ENCODE assay signal across 8 cellular contexts in genomic region chr1:2584822-2585317, GRCh38. TPM values are rescaled to one million over a fixed set of nuclear protein-coding genes. Genes with fewer than 3 reads are reported as not detected.
DNase-seq lines count a peak whose midpoint lies in the region; ATAC-seq lines count a peak whose summit lies in the region.

No MANE protein-coding gene starts in this region.

- no peaks in the 10 kb centered on the region for H3K36me3 ChIP-seq in HAP-1 (replicated peaks)

- H3K4me1 ChIP-seq in HAP-1: peaks cover 2% of the 10 kb centered on the region; the same call in 1 of the 2 replicates

- H3K4me1 Mint-ChIP-seq in stimulated activated naive B cell treated with anti-CD40 and anti-IgM and Interleukin-4, amounts not matched to agents 10 μg/mL and 1 μg/mL and 100 μg/mL, for 72 hours: peaks cover 38 to 69% of the 10 kb centered on the region in 2 donors

- DNase-seq in HAP-1 (ENCODE audit: low spot score in 2 of 2) (no peak), inferior parietal cortex (ENCODE audit: extremely low spot score) (peak; percentile 6), NCI-H1092 (lab: John Stamatoyannopoulos, UW) (no peak)
- DNase-seq in activated naive CD4-positive, alpha-beta T cell treated with anti-CD3 and anti-CD28 coated beads, Interleukin-2, amount 50 U/mL, for 72 hours (ENCODE audit: low spot score in 2 of 2): no peak
- DNase-seq in stimulated activated naive B cell treated with anti-CD40 and anti-IgM and Interleukin-4, amounts not matched to agents 10 μg/mL and 1 μg/mL and 100 μg/mL, for 72 hours: no peak

- peaks cover 11% of the 10 kb centered on the region; the same call in 1 of the 2 replicates for H3K27me3 ChIP-seq in HAP-1 (ENCODE audit: low read depth)

- H3K36me3 Mint-ChIP-seq in activated naive CD4-positive, alpha-beta T cell treated with anti-CD3 and anti-CD28 coated beads, Interleukin-2, amount 50 U/mL, for 72 hours: peaks cover 6 to 12% of the 10 kb centered on the region in 2 donors
- H3K36me3 Mint-ChIP-seq in stimulated activated naive B cell treated with anti-CD40 and anti-IgM and Interleukin-4, amounts not matched to agents 10 μg/mL and 1 μg/mL and 100 μg/mL, for 72 hours: peaks cover 5 to 20% of the 10 kb centered on the region in 2 donors

- H3K9me3 ChIP-seq in HAP-1: no peaks in the 10 kb centered on the region

- H3K4me3 Mint-ChIP-seq in stimulated activated naive B cell treated with anti-CD40 and anti-IgM and Interleukin-4, amounts not matched to agents 10 μg/mL and 1 μg/mL and 100 μg/mL, for 72 hours: peak overlapping the region; percentile 89 to 92

- ATAC-seq in activated naive CD4-positive, alpha-beta T cell treated with anti-CD3 and anti-CD28 coated beads, Interleukin-2, amount 50 U/mL, for 72 hours: no peak
- ATAC-seq in stimulated activated naive B cell treated with anti-CD40 and anti-IgM and Interleukin-4, amounts not matched to agents 10 μg/mL and 1 μg/mL and 100 μg/mL, for 72 hours (replicated peaks): no peak
- ATAC-seq in HG02763 (IDR thresholded peaks at IDR 0.05; ENCODE audit: unreplicated experiment): no peak
- ATAC-seq in HG03196 (IDR thresholded peaks at IDR 0.05; ENCODE audit: unreplicated experiment): no peak
- no peak for ATAC-seq in GM19455 (IDR thresholded peaks at IDR 0.05; ENCODE audit: unreplicated experiment)

- peaks cover 0 to 5% of the 10 kb centered on the region in 2 donors for H3K9me3 Mint-ChIP-seq in activated naive CD4-positive, alpha-beta T cell treated with anti-CD3 and anti-CD28 coated beads, Interleukin-2, amount 50 U/mL, for 72 hours
- peaks cover 0 to under 1% of the 10 kb centered on the region in 2 donors for H3K9me3 Mint-ChIP-seq in stimulated activated naive B cell treated with anti-CD40 and anti-IgM and Interleukin-4, amounts not matched to agents 10 μg/mL and 1 μg/mL and 100 μg/mL, for 72 hours

- in situ Hi-C loops in HAP-1 (cut with MboI; ENCODE audit: low sequenced_read_pairs): loop anchor here (10.0 kb wide), 1 partner anchor 170 kb away; the partner anchor contains the start of gene PEX10

- H3K4me3 ChIP-seq in HAP-1: peak overlapping the region; percentile 65

- H3K27ac Mint-ChIP-seq in activated naive CD4-positive, alpha-beta T cell treated with anti-CD3 and anti-CD28 coated beads, Interleukin-2, amount 50 U/mL, for 72 hours: peak overlapping the region; percentile 52 to 94
- peak overlapping the region; percentile 98 for H3K27ac Mint-ChIP-seq in stimulated activated naive B cell treated with anti-CD40 and anti-IgM and Interleukin-4, amounts not matched to agents 10 μg/mL and 1 μg/mL and 100 μg/mL, for 72 hours

- no peaks in the 10 kb centered on the region for H3K27me3 Mint-ChIP-seq in stimulated activated naive B cell treated with anti-CD40 and anti-IgM and Interleukin-4, amounts not matched to agents 10 μg/mL and 1 μg/mL and 100 μg/mL, for 72 hours

RNA-seq across cellular contexts. Expression of gene PRXL2B, which starts 1.7 kb away (rescaled TPM):
- 10 to 100 TPM; 34.7 to 38.8 TPM for total RNA-seq in activated naive CD4-positive, alpha-beta T cell treated with anti-CD3 and anti-CD28 coated beads, Interleukin-2, amount 50 U/mL, for 72 hours

RNA-seq across cellular contexts. Expression of gene TNFRSF14, which starts 28.7 kb away (rescaled TPM):
- 100 to 1,000 TPM; 124 to 183 TPM for total RNA-seq in activated naive CD4-positive, alpha-beta T cell treated with anti-CD3 and anti-CD28 coated beads, Interleukin-2, amount 50 U/mL, for 72 hours

RNA-seq across cellular contexts. Expression of gene MMEL1, which starts 47.9 kb away (rescaled TPM):
- total RNA-seq in activated naive CD4-positive, alpha-beta T cell treated with anti-CD3 and anti-CD28 coated beads, Interleukin-2, amount 50 U/mL, for 72 hours: 1 to 10 TPM; 1.4 to 2.5 TPM

RNA-seq across cellular contexts. Expression of gene HES5, which starts 54.8 kb away (rescaled TPM):
- under 1 TPM in 1 of 2 donors, not detected in 1; 0.19 TPM for total RNA-seq in activated naive CD4-positive, alpha-beta T cell treated with anti-CD3 and anti-CD28 coated beads, Interleukin-2, amount 50 U/mL, for 72 hours

RNA-seq across cellular contexts. Expression of gene PANK4, which starts 58.5 kb away (rescaled TPM):
- total RNA-seq in activated naive CD4-positive, alpha-beta T cell treated with anti-CD3 and anti-CD28 coated beads, Interleukin-2, amount 50 U/mL, for 72 hours: 10 to 100 TPM; 45.7 to 79.7 TPM
